ENCODE assay signal across 34 cellular contexts in the genomic region with DNA sequence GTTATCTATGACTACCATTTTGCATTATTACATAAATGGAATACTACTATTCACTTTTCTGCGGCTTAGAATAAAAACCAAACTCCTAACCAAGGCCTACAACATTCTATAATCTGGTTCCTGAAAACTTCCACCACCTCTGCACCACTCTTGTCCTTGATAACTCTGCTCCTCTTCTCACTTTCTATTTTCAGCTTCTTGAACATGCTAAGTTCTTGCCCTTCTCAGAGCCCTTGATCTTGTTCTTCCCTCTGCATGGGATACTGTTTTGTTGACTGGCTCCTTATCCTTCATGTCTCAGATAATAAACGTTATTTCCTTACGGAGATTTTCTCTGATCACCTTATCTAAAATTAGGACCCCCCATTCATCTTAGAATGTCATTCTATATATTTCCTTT.
"Had no signal": no experiment of that assay in that cellular context is flagged by ENCODE, and none has a peak within 500 bp of the region (broad histone marks: within the 10 kb centered on the region; RNA-seq: fewer than 3 reads in every experiment).

No MANE protein-coding gene starts in this region.

- H3K4me3 Mint-ChIP-seq: activated B cell treated with CpG ODN at 0.5 μM for 24 hours; activated CD4-positive, alpha-beta memory T cell treated with anti-CD3 and anti-CD28 coated beads, Interleukin-2, amount 10 ng/mL, durations not matched to agents 7 days and 5 days; activated CD4-positive, alpha-beta T cell treated with anti-CD3 and anti-CD28 coated beads for 36 hours; activated CD4-positive, alpha-beta T cell treated with anti-CD3 and anti-CD28 coated beads, Interleukin-2, amount 10 ng/mL, durations not matched to agents 7 days and 5 days; activated CD8-positive, alpha-beta memory T cell treated with anti-CD3 and anti-CD28 coated beads, Interleukin-2, amount 10 ng/mL, durations not matched to agents 7 days and 5 days; activated CD8-positive, alpha-beta T cell treated with anti-CD3 and anti-CD28 coated beads, Interleukin-2, amount 10 ng/mL, durations not matched to agents 7 days and 5 days; activated naive CD4-positive, alpha-beta T cell treated with anti-CD3 and anti-CD28 coated beads, Interleukin-2, amount 10 ng/mL, durations not matched to agents 7 days and 5 days; activated naive CD4-positive, alpha-beta T cell treated with anti-CD3 and anti-CD28 coated beads, Interleukin-2, amount 50 U/mL, for 24 hours; activated naive CD8-positive, alpha-beta T cell; activated naive CD8-positive, alpha-beta T cell treated with anti-CD3 and anti-CD28 coated beads, Interleukin-2, amount 10 ng/mL, durations not matched to agents 7 days and 5 days; activated naive CD8-positive, alpha-beta T cell treated with anti-CD3 and anti-CD28 coated beads, Interleukin-2, amount 50 U/mL, for 24 hours; activated T-cell treated with anti-CD3 and anti-CD28 coated beads, Interleukin-2, amount 50 U/mL, for 24 hours; brain; T-helper 1 cell treated with Interleukin-12 subunit alpha and Interleukin-12 subunit beta and Interleukin-4 antibody, amounts not matched to agents 30 μg/mL and 1 μg/mL, for 36 hours; T-helper 2 cell treated with Interferon-gamma antibody and Interleukin-4, amounts not matched to agents 5 μg/mL and 100 μg/mL, for 36 hours had no signal

- H3K4me1 ChIP-seq: ascending aorta had no signal

- H3K27ac Mint-ChIP-seq: activated B cell treated with CpG ODN at 0.5 μM for 24 hours; activated CD4-positive, alpha-beta memory T cell treated with anti-CD3 and anti-CD28 coated beads, Interleukin-2, amount 10 ng/mL, durations not matched to agents 7 days and 5 days; activated CD4-positive, alpha-beta T cell treated with anti-CD3 and anti-CD28 coated beads for 36 hours; activated CD4-positive, alpha-beta T cell treated with anti-CD3 and anti-CD28 coated beads, Interleukin-2, amount 10 ng/mL, durations not matched to agents 7 days and 5 days; activated CD8-positive, alpha-beta memory T cell treated with anti-CD3 and anti-CD28 coated beads, Interleukin-2, amount 10 ng/mL, durations not matched to agents 7 days and 5 days; activated CD8-positive, alpha-beta T cell treated with anti-CD3 and anti-CD28 coated beads, Interleukin-2, amount 10 ng/mL, durations not matched to agents 7 days and 5 days; activated naive CD4-positive, alpha-beta T cell treated with anti-CD3 and anti-CD28 coated beads, Interleukin-2, amount 10 ng/mL, durations not matched to agents 7 days and 5 days; activated naive CD4-positive, alpha-beta T cell treated with anti-CD3 and anti-CD28 coated beads, Interleukin-2, amount 50 U/mL, for 24 hours; activated naive CD8-positive, alpha-beta T cell; activated naive CD8-positive, alpha-beta T cell treated with anti-CD3 and anti-CD28 coated beads, Interleukin-2, amount 10 ng/mL, durations not matched to agents 7 days and 5 days; activated naive CD8-positive, alpha-beta T cell treated with anti-CD3 and anti-CD28 coated beads, Interleukin-2, amount 50 U/mL, for 24 hours; activated T-cell treated with anti-CD3 and anti-CD28 coated beads, Interleukin-2, amount 50 U/mL, for 24 hours; activated T-helper 2 cell treated with anti-CD3 and anti-CD28 coated beads, Interferon-gamma antibody, Interleukin-2, Interleukin-4, amounts not matched to agents 10 μg/mL and 5 μg/mL and 100 μg/mL, durations not matched to agents 14 hours and 24 hours and 36 hours; brain; T-helper 1 cell treated with Interleukin-12 subunit alpha and Interleukin-12 subunit beta and Interleukin-4 antibody, amounts not matched to agents 30 μg/mL and 1 μg/mL, for 36 hours; T-helper 2 cell treated with Interferon-gamma antibody and Interleukin-4, amounts not matched to agents 5 μg/mL and 100 μg/mL, for 36 hours had no signal

- DNase-seq: activated B cell treated with CpG ODN at 0.5 μM for 24 hours; activated CD4-positive, alpha-beta memory T cell treated with anti-CD3 and anti-CD28 coated beads, Interleukin-2, amount 10 ng/mL, durations not matched to agents 7 days and 5 days; activated CD4-positive, alpha-beta T cell treated with anti-CD3 and anti-CD28 coated beads for 1 hour; activated CD4-positive, alpha-beta T cell treated with anti-CD3 and anti-CD28 coated beads for 36 hours; activated CD4-positive, alpha-beta T cell treated with anti-CD3 and anti-CD28 coated beads for 48 hours; activated CD4-positive, alpha-beta T cell treated with anti-CD3 and anti-CD28 coated beads, Interleukin-2, amount 10 ng/mL, durations not matched to agents 7 days and 5 days; activated CD4-positive, alpha-beta T cell treated with anti-CD3 and anti-CD28 coated beads, Interleukin-2, amount 50 U/mL, for 48 hours; activated CD8-positive, alpha-beta memory T cell treated with anti-CD3 and anti-CD28 coated beads for 24 hours; activated CD8-positive, alpha-beta memory T cell treated with anti-CD3 and anti-CD28 coated beads, Interleukin-2, amount 10 ng/mL, durations not matched to agents 7 days and 5 days; activated CD8-positive, alpha-beta memory T cell treated with anti-CD3 and anti-CD28 coated beads, Interleukin-2, amount 50 U/mL, for 48 hours; activated CD8-positive, alpha-beta T cell treated with anti-CD3 and anti-CD28 coated beads, Interleukin-2, amount 10 ng/mL, durations not matched to agents 7 days and 5 days; activated effector memory CD4-positive, alpha-beta T cell treated with Interleukin-2 at 50 U/mL for 16 hours; activated gamma-delta T cell; activated naive CD4-positive, alpha-beta T cell treated with anti-CD3 and anti-CD28 coated beads, Interleukin-2, amount 10 ng/mL, durations not matched to agents 7 days and 5 days; activated naive CD4-positive, alpha-beta T cell treated with Interleukin-2 at 50 U/mL for 16 hours; activated naive CD8-positive, alpha-beta T cell treated with anti-CD3 and anti-CD28 coated beads, Interleukin-2, amount 10 ng/mL, durations not matched to agents 7 days and 5 days; activated naive CD8-positive, alpha-beta T cell treated with anti-CD3 and anti-CD28 coated beads, Interleukin-2, amount 50 U/mL, for 24 hours; activated T-cell treated with anti-CD3 and anti-CD28 coated beads, Interleukin-2, amount 50 U/mL, for 24 hours; activated T-cell treated with anti-CD3 and anti-CD28 coated beads, Interleukin-2, amount 50 U/mL, for 48 hours; amygdala; anterior cingulate cortex; central memory CD4-positive, alpha-beta T cell; SW 1271; T-helper 1 cell; T-helper 2 cell; T-helper 9 cell had no signal

- ATAC-seq: activated CD4-positive, alpha-beta T cell treated with anti-CD3 and anti-CD28 coated beads for 36 hours; activated CD8-positive, alpha-beta memory T cell treated with anti-CD3 and anti-CD28 coated beads, Interleukin-2, amount 10 ng/mL, durations not matched to agents 7 days and 5 days; activated CD8-positive, alpha-beta T cell treated with anti-CD3 and anti-CD28 coated beads, Interleukin-2, amount 10 ng/mL, durations not matched to agents 7 days and 5 days; activated naive CD8-positive, alpha-beta T cell treated with anti-CD3 and anti-CD28 coated beads, Interleukin-2, amount 50 U/mL, for 24 hours had no signal

- H3K4me1 Mint-ChIP-seq: activated B cell treated with CpG ODN at 0.5 μM for 24 hours; activated CD4-positive, alpha-beta memory T cell treated with anti-CD3 and anti-CD28 coated beads, Interleukin-2, amount 10 ng/mL, durations not matched to agents 7 days and 5 days; activated CD4-positive, alpha-beta T cell treated with anti-CD3 and anti-CD28 coated beads for 36 hours; activated CD4-positive, alpha-beta T cell treated with anti-CD3 and anti-CD28 coated beads, Interleukin-2, amount 10 ng/mL, durations not matched to agents 7 days and 5 days; activated CD8-positive, alpha-beta memory T cell treated with anti-CD3 and anti-CD28 coated beads, Interleukin-2, amount 10 ng/mL, durations not matched to agents 7 days and 5 days; activated naive CD4-positive, alpha-beta T cell treated with anti-CD3 and anti-CD28 coated beads, Interleukin-2, amount 10 ng/mL, durations not matched to agents 7 days and 5 days; activated naive CD4-positive, alpha-beta T cell treated with anti-CD3 and anti-CD28 coated beads, Interleukin-2, amount 50 U/mL, for 24 hours; activated naive CD8-positive, alpha-beta T cell treated with anti-CD3 and anti-CD28 coated beads, Interleukin-2, amount 10 ng/mL, durations not matched to agents 7 days and 5 days; activated naive CD8-positive, alpha-beta T cell treated with anti-CD3 and anti-CD28 coated beads, Interleukin-2, amount 50 U/mL, for 24 hours; brain had no signal

- H3K27me3 ChIP-seq: ascending aorta had no signal

- H3K27me3 Mint-ChIP-seq: activated B cell treated with CpG ODN at 0.5 μM for 24 hours; activated CD4-positive, alpha-beta memory T cell treated with anti-CD3 and anti-CD28 coated beads, Interleukin-2, amount 10 ng/mL, durations not matched to agents 7 days and 5 days; activated CD4-positive, alpha-beta T cell treated with anti-CD3 and anti-CD28 coated beads for 36 hours; activated CD4-positive, alpha-beta T cell treated with anti-CD3 and anti-CD28 coated beads, Interleukin-2, amount 10 ng/mL, durations not matched to agents 7 days and 5 days; activated CD8-positive, alpha-beta memory T cell treated with anti-CD3 and anti-CD28 coated beads, Interleukin-2, amount 10 ng/mL, durations not matched to agents 7 days and 5 days; activated naive CD4-positive, alpha-beta T cell treated with anti-CD3 and anti-CD28 coated beads, Interleukin-2, amount 10 ng/mL, durations not matched to agents 7 days and 5 days; activated naive CD4-positive, alpha-beta T cell treated with anti-CD3 and anti-CD28 coated beads, Interleukin-2, amount 50 U/mL, for 24 hours; activated naive CD8-positive, alpha-beta T cell; activated naive CD8-positive, alpha-beta T cell treated with anti-CD3 and anti-CD28 coated beads, Interleukin-2, amount 10 ng/mL, durations not matched to agents 7 days and 5 days; activated naive CD8-positive, alpha-beta T cell treated with anti-CD3 and anti-CD28 coated beads, Interleukin-2, amount 50 U/mL, for 24 hours; activated T-cell treated with anti-CD3 and anti-CD28 coated beads, Interleukin-2, amount 50 U/mL, for 24 hours; brain had no signal

- H3K27ac ChIP-seq: ascending aorta, VCaP had no signal

- H3K9me3 ChIP-seq: ascending aorta had no signal

- H3K4me3 ChIP-seq: ascending aorta had no signal

- H3K36me3 Mint-ChIP-seq: activated CD8-positive, alpha-beta memory T cell treated with anti-CD3 and anti-CD28 coated beads, Interleukin-2, amount 10 ng/mL, durations not matched to agents 7 days and 5 days; activated naive CD4-positive, alpha-beta T cell treated with anti-CD3 and anti-CD28 coated beads, Interleukin-2, amount 10 ng/mL, durations not matched to agents 7 days and 5 days; activated naive CD8-positive, alpha-beta T cell treated with anti-CD3 and anti-CD28 coated beads, Interleukin-2, amount 10 ng/mL, durations not matched to agents 7 days and 5 days had no signal

- H3K9me3 Mint-ChIP-seq: activated B cell treated with CpG ODN at 0.5 μM for 24 hours; activated CD4-positive, alpha-beta memory T cell treated with anti-CD3 and anti-CD28 coated beads, Interleukin-2, amount 10 ng/mL, durations not matched to agents 7 days and 5 days; activated naive CD4-positive, alpha-beta T cell treated with anti-CD3 and anti-CD28 coated beads, Interleukin-2, amount 10 ng/mL, durations not matched to agents 7 days and 5 days; activated naive CD4-positive, alpha-beta T cell treated with anti-CD3 and anti-CD28 coated beads, Interleukin-2, amount 50 U/mL, for 24 hours; activated naive CD8-positive, alpha-beta T cell treated with anti-CD3 and anti-CD28 coated beads, Interleukin-2, amount 10 ng/mL, durations not matched to agents 7 days and 5 days; activated naive CD8-positive, alpha-beta T cell treated with anti-CD3 and anti-CD28 coated beads, Interleukin-2, amount 50 U/mL, for 24 hours; activated T-cell treated with anti-CD3 and anti-CD28 coated beads, Interleukin-2, amount 50 U/mL, for 24 hours; activated T-helper 2 cell treated with anti-CD3 and anti-CD28 coated beads, Interferon-gamma antibody, Interleukin-2, Interleukin-4, amounts not matched to agents 10 μg/mL and 5 μg/mL and 100 μg/mL, durations not matched to agents 14 hours and 24 hours and 36 hours; brain; T-helper 1 cell treated with Interleukin-12 subunit alpha and Interleukin-12 subunit beta and Interleukin-4 antibody, amounts not matched to agents 30 μg/mL and 1 μg/mL, for 36 hours; T-helper 2 cell treated with Interferon-gamma antibody and Interleukin-4, amounts not matched to agents 5 μg/mL and 100 μg/mL, for 36 hours had no signal
